1 cellular context compared by ENCODE assay signal in the genomic region with DNA sequence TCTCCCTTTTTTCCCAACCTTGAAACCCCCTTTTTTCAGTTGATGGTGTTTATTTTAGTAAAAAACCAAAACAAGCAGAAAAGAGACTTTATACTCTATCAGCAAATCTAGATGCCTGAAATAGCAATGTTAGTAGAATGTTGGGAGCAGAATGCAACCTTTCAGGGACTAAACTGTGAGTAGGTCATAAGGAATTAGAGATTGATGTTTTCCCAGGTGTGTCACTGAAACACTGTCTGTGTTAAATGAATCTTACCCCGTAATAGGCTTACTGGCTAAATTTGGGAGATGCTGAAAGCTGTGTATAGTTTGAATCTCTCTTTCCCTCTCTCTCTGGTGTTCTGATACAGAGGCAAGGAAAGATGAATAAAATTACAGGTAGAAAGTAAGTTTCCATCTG.
TF ChIP-seq lines count a peak whose summit lies in the region.

No MANE protein-coding gene starts in this region.

TF ChIP-seq in IMR-90, 13 proteins besides CTCF, POLR2A, EP300 and RAD21:
- TF ChIP-seq, protein P1, sequence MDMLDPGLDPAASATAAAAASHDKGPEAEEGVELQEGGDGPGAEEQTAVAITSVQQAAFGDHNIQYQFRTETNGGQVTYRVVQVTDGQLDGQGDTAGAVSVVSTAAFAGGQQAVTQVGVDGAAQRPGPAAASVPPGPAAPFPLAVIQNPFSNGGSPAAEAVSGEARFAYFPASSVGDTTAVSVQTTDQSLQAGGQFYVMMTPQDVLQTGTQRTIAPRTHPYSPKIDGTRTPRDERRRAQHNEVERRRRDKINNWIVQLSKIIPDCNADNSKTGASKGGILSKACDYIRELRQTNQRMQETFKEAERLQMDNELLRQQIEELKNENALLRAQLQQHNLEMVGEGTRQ (IDR thresholded peaks at IDR 0.05; ENCODE audit: low read depth, low read length) = no peak
- TF ChIP-seq NFE2L2 (IDR thresholded peaks at IDR 0.05; ENCODE audit: low read depth, low read length) = no peak
